8 cellular contexts compared by ENCODE assay signal in genomic region chr3:47010050-47010712, GRCh38. TPM values are rescaled to one million over a fixed set of nuclear protein-coding genes. Genes with fewer than 3 reads are reported as not detected.
A peak's percentile ranks its signal among the peaks of the same experiment; 100 is the strongest.
DNase-seq lines count a peak whose midpoint lies in the region; ATAC-seq and TF ChIP-seq lines count a peak whose summit lies in the region.

No MANE protein-coding gene starts in this region.

- no peak overlapping the region for H3K9ac ChIP-seq in neural progenitor cell

- peak overlapping the region; percentile 83 for H3K27ac ChIP-seq in RWPE1
- H3K27ac ChIP-seq in esophagus muscularis mucosa (replicated peaks in 1 of 4), result peak overlapping the region; percentile 86 to 93 (median 90)
- peak overlapping the region; percentile 90 for H3K27ac ChIP-seq in neural progenitor cell

- H3F3A ChIP-seq in neural progenitor cell (ENCODE audit: low read depth), result peaks cover 11% of the 10 kb centered on the region

- peak overlapping the region; percentile 66 for H3K27ac Mint-ChIP-seq in neural progenitor cell

- intact Hi-C loops in esophagus muscularis mucosa (cut with DNase I), result no loop called here

- ATAC-seq in GM21528 (IDR thresholded peaks at IDR 0.05; ENCODE audit: low FRiP score, unreplicated experiment) (no peak), HG03139 (IDR thresholded peaks at IDR 0.05; ENCODE audit: unreplicated experiment) (no peak), HG02870 (IDR thresholded peaks at IDR 0.05; ENCODE audit: unreplicated experiment) (no peak)

- H3K27me3 Mint-ChIP-seq in neural progenitor cell (ENCODE audit: insufficient read depth, low read depth), result no peaks in the 10 kb centered on the region

- no peaks in the 10 kb centered on the region for H3K79me2 ChIP-seq in neural progenitor cell (ENCODE audit: low read depth)

- H3K27me3 ChIP-seq in BE2C (no peaks in the 10 kb centered on the region), esophagus muscularis mucosa (no peaks in the 10 kb centered on the region), neural progenitor cell (no peaks in the 10 kb centered on the region)

- no peak for TF ChIP-seq EP300 in esophagus muscularis mucosa (IDR thresholded peaks at IDR 0.05)

- 76% methylated on average over 17 of the region's 27 CpGs for WGBS in esophagus muscularis mucosa

- H3K9me3 Mint-ChIP-seq in neural progenitor cell, result no peaks in the 10 kb centered on the region

- peak overlapping the region; percentile 59 for H2AFZ ChIP-seq in neural progenitor cell (replicated peaks)

- H3K4me1 Mint-ChIP-seq in neural progenitor cell, result peaks cover 4% of the 10 kb centered on the region

- TF ChIP-seq CTCF in BE2C (IDR thresholded peaks at IDR 0.05; ENCODE audit: low read depth, low read length) (no peak), RWPE1 (conservative IDR thresholded peaks at IDR 0.05; ENCODE audit: low read depth) (no peak), esophagus muscularis mucosa (IDR thresholded peaks at IDR 0.05) (no peak), neural progenitor cell (IDR thresholded peaks at IDR 0.05) (no peak)

- DNase-seq in BE2C (no peak), RWPE1 (ENCODE audit: low spot score) (no peak), esophagus muscularis mucosa (ENCODE audit: extremely low spot score) (no peak), neural progenitor cell (ENCODE audit: low spot score) (no peak), DMS79 (lab: John Stamatoyannopoulos, UW) (no peak)

- H3K9me3 ChIP-seq in BE2C, result no peaks in the 10 kb centered on the region
- H3K9me3 ChIP-seq in esophagus muscularis mucosa, result no peaks in the 10 kb centered on the region
- no peaks in the 10 kb centered on the region for H3K9me3 ChIP-seq in neural progenitor cell (ENCODE audit: low read depth)

- H3K4me3 ChIP-seq in BE2C (ENCODE audit: low read depth, low read length) (peak overlapping the region; percentile 53), esophagus muscularis mucosa (peak overlapping the region; percentile 63 to 76 (median 70)), neural progenitor cell (peak overlapping the region; percentile 50)

- POLR2A ChIA-PET in RWPE1 (lab: Yijun Ruan, JAX; ENCODE audit: low non-redundant PET), result no interaction called here

- no peak for TF ChIP-seq POLR2A in esophagus muscularis mucosa (IDR thresholded peaks at IDR 0.05; ENCODE audit: low read depth)

- H4K20me1 ChIP-seq in neural progenitor cell (ENCODE audit: low read depth), result no peaks in the 10 kb centered on the region

- peak overlapping the region; percentile 74 for H3K4me3 Mint-ChIP-seq in neural progenitor cell

- peaks cover 3% of the 10 kb centered on the region for H3K36me3 Mint-ChIP-seq in neural progenitor cell

- CTCF ChIA-PET in RWPE1 (lab: Yijun Ruan, JAX), result no interaction called here

- peak overlapping the region; percentile 72 for H3K4me2 ChIP-seq in neural progenitor cell

- 0 out of 2 replicates have a peak, but pooled peaks cover 2% of the 10 kb centered on the region for H3K36me3 ChIP-seq in BE2C
- peaks cover 0 to 48% (median 23%) of the 10 kb centered on the region in 4 donors for H3K36me3 ChIP-seq in esophagus muscularis mucosa
- H3K36me3 ChIP-seq in neural progenitor cell, result no peaks in the 10 kb centered on the region

- H3K4me1 ChIP-seq in BE2C (no peaks in the 10 kb centered on the region), esophagus muscularis mucosa (peaks cover 12 to 15% (median 15%) of the 10 kb centered on the region in 4 donors), neural progenitor cell (peaks cover 3% of the 10 kb centered on the region)

RNA-seq across cellular contexts. Expression of gene NBEAL2, which starts 30.7 kb away (rescaled TPM):
- 16.3 TPM for polyA plus RNA-seq in BE2C (2012; ENCODE audit: insufficient read depth, insufficient read length, low read depth)
- total RNA-seq in esophagus muscularis mucosa (10 to 100 TPM; 16.6 to 22.1 (median 21.2) TPM), neural progenitor cell (ENCODE audit: low replicate concordance) (6.3 and 19.1 TPM in 2 replicates)

RNA-seq across cellular contexts. Expression of gene CCDC12, which starts 33.6 kb away (rescaled TPM):
- 80.9 TPM for polyA plus RNA-seq in BE2C (2012; ENCODE audit: insufficient read depth, insufficient read length, low read depth)
- total RNA-seq in esophagus muscularis mucosa, result 10 to 100 TPM; 27.5 to 54.8 (median 36.7) TPM
- total RNA-seq in neural progenitor cell (ENCODE audit: low replicate concordance), result 17.9 and 44.0 TPM in 2 replicates
